14 cellular contexts compared by ENCODE assay signal in the genomic region with DNA sequence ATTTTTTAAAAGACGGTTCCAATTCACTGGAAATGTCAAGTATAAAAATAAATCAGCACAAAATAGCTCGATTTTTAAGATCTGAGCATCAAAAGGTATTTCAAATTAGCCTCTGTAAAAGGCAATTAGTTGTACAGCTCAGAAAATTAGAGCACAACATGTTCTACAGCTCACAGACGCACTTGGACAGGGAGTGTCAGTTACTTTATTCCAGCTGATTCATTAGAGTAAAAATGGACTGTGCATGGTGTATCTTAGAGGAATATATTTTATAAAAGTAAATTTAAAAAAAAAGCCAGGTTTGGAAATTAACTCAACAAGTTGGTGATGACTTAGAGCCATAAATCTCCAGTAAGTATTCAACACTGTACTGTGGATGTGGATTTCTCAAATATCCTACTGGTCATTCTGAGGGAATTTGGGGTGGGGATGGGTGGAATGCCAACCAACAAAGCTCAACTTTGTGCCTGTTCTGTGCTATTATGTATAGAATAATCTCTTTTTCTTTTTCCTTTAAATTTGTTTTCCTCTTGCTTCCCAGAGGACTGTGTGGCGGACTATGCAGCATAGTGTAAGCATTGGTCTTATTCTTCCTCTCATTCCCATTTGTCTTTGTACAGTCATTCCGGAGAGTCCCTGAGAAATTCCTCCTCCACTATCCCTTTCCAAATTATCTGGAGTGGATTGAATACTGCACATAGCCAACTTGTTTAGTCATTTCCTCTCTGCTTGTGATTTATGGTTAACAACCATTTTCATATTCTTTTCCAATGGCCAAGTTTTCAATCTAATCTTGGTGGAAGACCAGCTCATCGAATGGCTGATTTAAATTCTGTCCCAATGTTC.
DNase-seq lines count a peak whose midpoint lies in the region.
"Had no signal": no experiment of that assay in that cellular context is flagged by ENCODE, and none has a peak within 500 bp of the region (broad histone marks: within the 10 kb centered on the region; RNA-seq: fewer than 3 reads in every experiment).

No MANE protein-coding gene starts in this region.

- CTCF ChIA-PET in activated naive CD4-positive, alpha-beta T cell treated with anti-CD3 and anti-CD28 coated beads for 36 hours (lab: Charles Lee), result interaction anchor here (0.8 to 0.9 kb wide), 2 partner anchors 52 to 57 kb away, joined by 3 read pairs; no protein-coding TSS in a partner anchor

- no peak overlapping the region for H3K27ac ChIP-seq in mesendoderm (ENCODE audit: low read depth, low read length)

- no peaks in the 10 kb centered on the region for H3K36me3 ChIP-seq in MG63
- H3K36me3 ChIP-seq in mesendoderm (ENCODE audit: control insufficient read depth, insufficient read depth, low read length), result no peaks in the 10 kb centered on the region

- no peaks in the 10 kb centered on the region for H3K9me3 Mint-ChIP-seq in activated naive CD4-positive, alpha-beta T cell treated with anti-CD3 and anti-CD28 coated beads for 36 hours
- H3K9me3 Mint-ChIP-seq: CD4-positive, alpha-beta memory T cell; type B pancreatic cell had no signal

- no peaks in the 10 kb centered on the region for H3K36me3 Mint-ChIP-seq in activated naive CD4-positive, alpha-beta T cell treated with anti-CD3 and anti-CD28 coated beads for 36 hours (ENCODE audit: low read depth)
- H3K36me3 Mint-ChIP-seq: CD4-positive, alpha-beta memory T cell; type B pancreatic cell had no signal

- H3K9ac ChIP-seq in mesendoderm (ENCODE audit: low read length), result no peak overlapping the region

- H2BK15ac ChIP-seq in mesendoderm (replicated peaks; ENCODE audit: low read depth), result peak overlapping the region; percentile 36

- peak; percentile 86 for DNase-seq in AG08395 (ENCODE audit: low spot score)
- DNase-seq in MG63, result peak; percentile 26
- peak; percentile 65 to 93 for DNase-seq in dermis microvascular lymphatic vessel endothelial cell (ENCODE audit: low read depth in 2 of 2)
- DNase-seq in mesendoderm, result no peak
- no peak for DNase-seq in mucosa of gallbladder (ENCODE audit: low spot score)
- DNase-seq in NCI-H82 (lab: John Stamatoyannopoulos, UW), result no peak
- DNase-seq in activated naive CD4-positive, alpha-beta T cell treated with anti-CD3 and anti-CD28 coated beads for 36 hours, result no peak
- no peak for DNase-seq in MV-4-11 (lab: John Stamatoyannopoulos, UW)
- DNase-seq: activated effector memory CD4-positive, alpha-beta T cell treated with Interleukin-2 at 50 U/mL for 16 hours; CD4-positive, alpha-beta memory T cell; effector CD4-positive, alpha-beta T cell; NCI-H146 had no signal

- no peak overlapping the region for H3K4me2 ChIP-seq in mesendoderm (ENCODE audit: low read length)

- H3K23ac ChIP-seq in mesendoderm (ENCODE audit: low read length), result no peak overlapping the region

- H3K79me1 ChIP-seq in mesendoderm (ENCODE audit: low read length), result no peaks in the 10 kb centered on the region

- no peaks in the 10 kb centered on the region for H3K27me3 Mint-ChIP-seq in activated naive CD4-positive, alpha-beta T cell treated with anti-CD3 and anti-CD28 coated beads for 36 hours (ENCODE audit: low read depth)

- no peak overlapping the region for H2BK5ac ChIP-seq in mesendoderm (ENCODE audit: low read length)

- H3K27ac Mint-ChIP-seq in activated naive CD4-positive, alpha-beta T cell treated with anti-CD3 and anti-CD28 coated beads for 36 hours, result no peak overlapping the region
- H3K27ac Mint-ChIP-seq: CD4-positive, alpha-beta memory T cell; type B pancreatic cell had no signal

- no peak overlapping the region for H3K4me3 Mint-ChIP-seq in activated naive CD4-positive, alpha-beta T cell treated with anti-CD3 and anti-CD28 coated beads for 36 hours
- H3K4me3 Mint-ChIP-seq: CD4-positive, alpha-beta memory T cell; type B pancreatic cell had no signal

- no peak overlapping the region for H3K4me3 ChIP-seq in MG63
- H3K4me3 ChIP-seq in mesendoderm (ENCODE audit: low read length), result no peak overlapping the region
- H3K4me3 ChIP-seq: GM12878 had no signal

- H3K79me2 ChIP-seq in mesendoderm (ENCODE audit: control insufficient read depth, insufficient read depth, low read length), result no peaks in the 10 kb centered on the region

- no CpG with 5 or more reads among the region's 6 CpGs for WGBS in mesendoderm (ENCODE audit: extremely low coverage, insufficient coverage, low lambda C conversion rate)

- H4K5ac ChIP-seq in mesendoderm (ENCODE audit: low read length), result no peak overlapping the region

- H2BK120ac ChIP-seq in mesendoderm (ENCODE audit: low read depth, low read length), result no peak overlapping the region

- H4K8ac ChIP-seq in mesendoderm (ENCODE audit: low read depth, low read length), result no peak overlapping the region

- intact Hi-C loops in activated naive CD4-positive, alpha-beta T cell treated with anti-CD3 and anti-CD28 coated beads for 36 hours (cut with micrococcal nuclease), result no loop called here

- H3K56ac ChIP-seq in mesendoderm (ENCODE audit: low read length), result no peak overlapping the region

- H3K9me3 ChIP-seq in MG63, result no peaks in the 10 kb centered on the region

- H3K27me3 ChIP-seq in MG63, result no peaks in the 10 kb centered on the region
- H3K27me3 ChIP-seq in mesendoderm (ENCODE audit: insufficient read depth, low read length, poor library complexity), result no peaks in the 10 kb centered on the region

- H3K4me1 ChIP-seq in mesendoderm (ENCODE audit: control insufficient read depth, low read depth, low read length), result peaks cover 5% of the 10 kb centered on the region

- no peaks in the 10 kb centered on the region for H3K4me1 Mint-ChIP-seq in activated naive CD4-positive, alpha-beta T cell treated with anti-CD3 and anti-CD28 coated beads for 36 hours (ENCODE audit: low read depth)

- H3K18ac ChIP-seq in mesendoderm (ENCODE audit: low read length), result no peak overlapping the region

- H2AK5ac ChIP-seq in mesendoderm (ENCODE audit: low read length), result no peak overlapping the region

- H3K4ac ChIP-seq in mesendoderm (ENCODE audit: low read depth, low read length), result no peak overlapping the region

Comparison
In these comparisons a context has a peak if more than half of its experiments do, and no peak if none do; other contexts are left out.
1. DNase-seq: peak in AG08395 (single experiment), MG63 (single experiment) and dermis microvascular lymphatic vessel endothelial cell (2 of 2); none in mesendoderm (single experiment), mucosa of gallbladder (single experiment), NCI-H82 (single experiment), activated naive CD4-positive, alpha-beta T cell treated with anti-CD3 and anti-CD28 coated beads for 36 hours (single experiment) and MV-4-11 (single experiment).